2 cellular contexts compared by ENCODE assay signal in genomic region chr3:28835249-28835648, GRCh38.
TF ChIP-seq lines count a peak whose summit lies in the region.

No MANE protein-coding gene starts in this region.

TF ChIP-seq in GM23338, 12 proteins besides CTCF, POLR2A, EP300 and RAD21 (continued from another document):
- TF ChIP-seq, protein P1, sequence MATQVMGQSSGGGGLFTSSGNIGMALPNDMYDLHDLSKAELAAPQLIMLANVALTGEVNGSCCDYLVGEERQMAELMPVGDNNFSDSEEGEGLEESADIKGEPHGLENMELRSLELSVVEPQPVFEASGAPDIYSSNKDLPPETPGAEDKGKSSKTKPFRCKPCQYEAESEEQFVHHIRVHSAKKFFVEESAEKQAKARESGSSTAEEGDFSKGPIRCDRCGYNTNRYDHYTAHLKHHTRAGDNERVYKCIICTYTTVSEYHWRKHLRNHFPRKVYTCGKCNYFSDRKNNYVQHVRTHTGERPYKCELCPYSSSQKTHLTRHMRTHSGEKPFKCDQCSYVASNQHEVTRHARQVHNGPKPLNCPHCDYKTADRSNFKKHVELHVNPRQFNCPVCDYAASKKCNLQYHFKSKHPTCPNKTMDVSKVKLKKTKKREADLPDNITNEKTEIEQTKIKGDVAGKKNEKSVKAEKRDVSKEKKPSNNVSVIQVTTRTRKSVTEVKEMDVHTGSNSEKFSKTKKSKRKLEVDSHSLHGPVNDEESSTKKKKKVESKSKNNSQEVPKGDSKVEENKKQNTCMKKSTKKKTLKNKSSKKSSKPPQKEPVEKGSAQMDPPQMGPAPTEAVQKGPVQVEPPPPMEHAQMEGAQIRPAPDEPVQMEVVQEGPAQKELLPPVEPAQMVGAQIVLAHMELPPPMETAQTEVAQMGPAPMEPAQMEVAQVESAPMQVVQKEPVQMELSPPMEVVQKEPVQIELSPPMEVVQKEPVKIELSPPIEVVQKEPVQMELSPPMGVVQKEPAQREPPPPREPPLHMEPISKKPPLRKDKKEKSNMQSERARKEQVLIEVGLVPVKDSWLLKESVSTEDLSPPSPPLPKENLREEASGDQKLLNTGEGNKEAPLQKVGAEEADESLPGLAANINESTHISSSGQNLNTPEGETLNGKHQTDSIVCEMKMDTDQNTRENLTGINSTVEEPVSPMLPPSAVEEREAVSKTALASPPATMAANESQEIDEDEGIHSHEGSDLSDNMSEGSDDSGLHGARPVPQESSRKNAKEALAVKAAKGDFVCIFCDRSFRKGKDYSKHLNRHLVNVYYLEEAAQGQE (IDR thresholded peaks at IDR 0.05; ENCODE audit: unreplicated experiment): no peak
- no peak for TF ChIP-seq ZNF331 (CRISPR knock-in tag; IDR thresholded peaks at IDR 0.05; ENCODE audit: low read depth)
- no peak for TF ChIP-seq ZNF114 (CRISPR knock-in tag; IDR thresholded peaks at IDR 0.05)
- TF ChIP-seq, protein P2, sequence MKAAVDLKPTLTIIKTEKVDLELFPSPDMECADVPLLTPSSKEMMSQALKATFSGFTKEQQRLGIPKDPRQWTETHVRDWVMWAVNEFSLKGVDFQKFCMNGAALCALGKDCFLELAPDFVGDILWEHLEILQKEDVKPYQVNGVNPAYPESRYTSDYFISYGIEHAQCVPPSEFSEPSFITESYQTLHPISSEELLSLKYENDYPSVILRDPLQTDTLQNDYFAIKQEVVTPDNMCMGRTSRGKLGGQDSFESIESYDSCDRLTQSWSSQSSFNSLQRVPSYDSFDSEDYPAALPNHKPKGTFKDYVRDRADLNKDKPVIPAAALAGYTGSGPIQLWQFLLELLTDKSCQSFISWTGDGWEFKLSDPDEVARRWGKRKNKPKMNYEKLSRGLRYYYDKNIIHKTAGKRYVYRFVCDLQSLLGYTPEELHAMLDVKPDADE (IDR thresholded peaks at IDR 0.05): no peak

TF ChIP-seq in WTC11, 78 proteins besides CTCF, POLR2A, EP300 and RAD21 (continued from another document):
- TF ChIP-seq, protein P3, sequence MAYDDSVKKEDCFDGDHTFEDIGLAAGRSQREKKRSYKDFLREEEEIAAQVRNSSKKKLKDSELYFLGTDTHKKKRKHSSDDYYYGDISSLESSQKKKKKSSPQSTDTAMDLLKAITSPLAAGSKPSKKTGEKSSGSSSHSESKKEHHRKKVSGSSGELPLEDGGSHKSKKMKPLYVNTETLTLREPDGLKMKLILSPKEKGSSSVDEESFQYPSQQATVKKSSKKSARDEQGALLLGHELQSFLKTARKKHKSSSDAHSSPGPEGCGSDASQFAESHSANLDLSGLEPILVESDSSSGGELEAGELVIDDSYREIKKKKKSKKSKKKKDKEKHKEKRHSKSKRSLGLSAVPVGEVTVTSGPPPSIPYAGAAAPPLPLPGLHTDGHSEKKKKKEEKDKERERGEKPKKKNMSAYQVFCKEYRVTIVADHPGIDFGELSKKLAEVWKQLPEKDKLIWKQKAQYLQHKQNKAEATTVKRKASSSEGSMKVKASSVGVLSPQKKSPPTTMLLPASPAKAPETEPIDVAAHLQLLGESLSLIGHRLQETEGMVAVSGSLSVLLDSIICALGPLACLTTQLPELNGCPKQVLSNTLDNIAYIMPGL (CRISPR knock-in tag; IDR thresholded peaks at IDR 0.05): no peak
- TF ChIP-seq, protein P4, sequence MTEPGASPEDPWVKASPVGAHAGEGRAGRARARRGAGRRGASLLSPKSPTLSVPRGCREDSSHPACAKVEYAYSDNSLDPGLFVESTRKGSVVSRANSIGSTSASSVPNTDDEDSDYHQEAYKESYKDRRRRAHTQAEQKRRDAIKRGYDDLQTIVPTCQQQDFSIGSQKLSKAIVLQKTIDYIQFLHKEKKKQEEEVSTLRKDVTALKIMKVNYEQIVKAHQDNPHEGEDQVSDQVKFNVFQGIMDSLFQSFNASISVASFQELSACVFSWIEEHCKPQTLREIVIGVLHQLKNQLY (CRISPR knock-in tag; IDR thresholded peaks at IDR 0.05): no peak
- TF ChIP-seq OVOL2 (CRISPR knock-in tag; IDR thresholded peaks at IDR 0.05; ENCODE audit: borderline replicate concordance) (no peak), NFATC4 (CRISPR knock-in tag; IDR thresholded peaks at IDR 0.05) (no peak), ZNF232 (CRISPR knock-in tag; IDR thresholded peaks at IDR 0.05) (no peak)
